ENCODE assay signal across 17 cellular contexts in genomic region chr14:73500360-73500759, GRCh38. TPM values are rescaled to one million over a fixed set of nuclear protein-coding genes. Genes with fewer than 3 reads are reported as not detected.
A peak's percentile ranks its signal among the peaks of the same experiment; 100 is the strongest.
DNase-seq lines count a peak whose midpoint lies in the region; ATAC-seq and TF ChIP-seq lines count a peak whose summit lies in the region.
"Had no signal": no experiment of that assay in that cellular context is flagged by ENCODE, and none has a peak within 500 bp of the region (broad histone marks: within the 10 kb centered on the region; RNA-seq: fewer than 3 reads in every experiment).

No MANE protein-coding gene starts in this region.

- TF ChIP-seq CTCF in HCT116 (IDR thresholded peaks at IDR 0.05 in 2 of 3, conservative IDR thresholded peaks at IDR 0.05 in 1 of 3; ENCODE audit: borderline replicate concordance in 1 of 3, insufficient read depth in 1 of 3, low read depth in 2 of 3, low read length in 2 of 3) (no peak), PC-9 (conservative IDR thresholded peaks at IDR 0.05) (no peak), epithelial cell of esophagus (IDR thresholded peaks at IDR 0.05; ENCODE audit: insufficient read depth, low read depth, low read length, missing control alignments) (no peak), gastroesophageal sphincter (IDR thresholded peaks at IDR 0.05) (no peak)

- POLR2A ChIA-PET in HCT116 (lab: Charles Lee) = no interaction called here
- POLR2A ChIA-PET in PC-9 (lab: Charles Lee; ENCODE audit: unreplicated experiment) = interaction anchor here (0.6 kb wide), 1 partner anchor 9 kb away, joined by 3 read pairs; no protein-coding TSS in a partner anchor

- H3K9me2 ChIP-seq in HCT116 (ENCODE audit: insufficient read depth) (no peaks in the 10 kb centered on the region), PC-9 (ENCODE audit: insufficient read depth) (no peaks in the 10 kb centered on the region)

- TF ChIP-seq EP300 in gastroesophageal sphincter (IDR thresholded peaks at IDR 0.05) = no peak

- H3K79me2 ChIP-seq in HCT116 (ENCODE audit: insufficient read depth, low read length) = no peaks in the 10 kb centered on the region
- H3K79me2 ChIP-seq in PC-9 (ENCODE audit: low read depth) = no peaks in the 10 kb centered on the region; the same call in 1 of the 2 replicates

- no peak overlapping the region for H3K4me3 ChIP-seq in HCT116 (replicated peaks in 1 of 2; ENCODE audit: low read depth in 1 of 2, low read length in 2 of 2)
- H3K4me3 ChIP-seq in PC-9 = no peak overlapping the region
- H3K4me3 ChIP-seq in epithelial cell of esophagus (ENCODE audit: low read length) = no peak overlapping the region
- H3K4me3 ChIP-seq in gastroesophageal sphincter = no peak overlapping the region
- H3K4me3 ChIP-seq: mucosa of descending colon, sigmoid colon had no signal

- BruUV-seq in HCT116 (replicated peaks; lab: Mats Ljungman, UMichigan) = no TSS peak
- BruUV-seq in PC-9 (replicated peaks; lab: Mats Ljungman, UMichigan) = no TSS peak

- no peak for TF ChIP-seq POLR2A in HCT116 (IDR thresholded peaks at IDR 0.05; ENCODE audit: borderline replicate concordance, extremely low read depth, insufficient read depth, insufficient read length)
- TF ChIP-seq POLR2A in gastroesophageal sphincter (IDR thresholded peaks at IDR 0.05) = no peak

- no peaks in the 10 kb centered on the region for H3F3A ChIP-seq in PC-9 (ENCODE audit: insufficient read depth, low read depth)

- H3K9me3 ChIP-seq in HCT116 (ENCODE audit: control insufficient read depth in 1 of 2, insufficient read depth in 1 of 2, low read depth in 1 of 2, low read length in 2 of 2) (no peaks in the 10 kb centered on the region), PC-9 (ENCODE audit: insufficient read depth, low read depth) (no peaks in the 10 kb centered on the region), gastroesophageal sphincter (no peaks in the 10 kb centered on the region)
- H3K9me3 ChIP-seq: mucosa of descending colon, sigmoid colon had no signal

- H3K4me2 ChIP-seq in HCT116 (ENCODE audit: low read length) = 0 out of 2 replicates have a peak overlapping the region, but pooled peaks have one; percentile 22
- no peak overlapping the region for H3K4me2 ChIP-seq in PC-9

- H3K9ac ChIP-seq in HCT116 (ENCODE audit: low read length) = no peak overlapping the region

- DNase-seq in DMS53 treated with DMSO at 0.1 percent for 48 hours (lab: John Stamatoyannopoulos, UW; ENCODE audit: unreplicated experiment) = peak; percentile 4
- DNase-seq in HCT116 (ENCODE audit: low read depth, low spot score) = peak; percentile 6
- peak; percentile 72 to 74 for DNase-seq in PC-9
- DNase-seq in epithelial cell of esophagus (ENCODE audit: low read depth) = peak; percentile 74
- DNase-seq: activated B cell treated with CpG ODN at 0.5 μM for 24 hours; activated CD4-positive, alpha-beta T cell treated with anti-CD3 and anti-CD28 coated beads, Interleukin-2, amount 50 U/mL, for 48 hours; effector CD4-positive, alpha-beta T cell; HFFc6; mucosa of descending colon; sigmoid colon had no signal

- H2AFZ ChIP-seq in HCT116 (ENCODE audit: low read depth, low read length, poor library complexity, severe bottlenecking) = no peak overlapping the region
- H2AFZ ChIP-seq in PC-9 = no peak overlapping the region

- WGBS in gastroesophageal sphincter (ENCODE audit: low coverage in 1 of 2), 2 donors = 82% methylated on average over 2 of the region's 6 CpGs; no CpG with 5 or more reads in 1 of the 2 donors

- intact Hi-C loops in HCT116 (cut with micrococcal nuclease) = no loop called here
- intact Hi-C loops in PC-9 (cut with micrococcal nuclease; ENCODE audit: unreplicated experiment) = no loop called here

- H3K4me1 ChIP-seq in HCT116 (ENCODE audit: control insufficient read depth in 1 of 2, insufficient read depth in 2 of 2, low read length in 2 of 2) (peaks cover 0 to 6% of the 10 kb centered on the region in 2 experiments; a peak in 1 of 4 replicates), PC-9 (replicated peaks; ENCODE audit: insufficient read depth) (no peaks in the 10 kb centered on the region), gastroesophageal sphincter (no peaks in the 10 kb centered on the region)
- H3K4me1 ChIP-seq: sigmoid colon had no signal

- no peak overlapping the region for H3K27ac ChIP-seq in HCT116 (ENCODE audit: low read depth, low read length)
- no peak overlapping the region for H3K27ac ChIP-seq in PC-9
- H3K27ac ChIP-seq in gastroesophageal sphincter = no peak overlapping the region
- H3K27ac ChIP-seq: C4-2B, sigmoid colon had no signal

- peak; percentile 50 for TF ChIP-seq RAD21 in HCT116 (IDR thresholded peaks at IDR 0.05; ENCODE audit: low read depth)

- CTCF ChIA-PET in HCT116 (lab: Charles Lee) (interaction anchor here (1.3 to 1.4 kb wide), 2 partner anchors 9 to 205 kb away, joined by 3 to 12 read pairs; no protein-coding TSS in a partner anchor), PC-9 (lab: Charles Lee) (interaction anchor here (0.6 to 1.8 kb wide), 6 partner anchors 8 to 531 kb away, joined by 4 to 13 read pairs (median 5); partner anchors contain the start of gene RIOX1)

- peak; percentile 73 for ATAC-seq in HCT116
- ATAC-seq in gastroesophageal sphincter = no peak
- no peak for ATAC-seq in GM18909 (IDR thresholded peaks at IDR 0.05; ENCODE audit: poor library complexity, unreplicated experiment)
- no peak for ATAC-seq in HG03571 (IDR thresholded peaks at IDR 0.05; ENCODE audit: unreplicated experiment)
- ATAC-seq: mucosa of descending colon, Panc1 had no signal

- H3K36me3 ChIP-seq in HCT116 (ENCODE audit: control insufficient read depth in 1 of 2, insufficient read depth in 2 of 2, low read length in 2 of 2) (no peaks in the 10 kb centered on the region), PC-9 (ENCODE audit: low read depth) (no peaks in the 10 kb centered on the region), gastroesophageal sphincter (peaks cover 0 to 61% of the 10 kb centered on the region in 2 donors)

- RAD21 ChIA-PET in HCT116 (lab: Charles Lee; ENCODE audit: low non-redundant PET in 1 of 2, low total read pairs in 2 of 2, uncharacterized antibody in 2 of 2, unreplicated experiment in 2 of 2) = no interaction called here

- H3K27me3 ChIP-seq in HCT116 (ENCODE audit: insufficient read depth, low read length) (no peaks in the 10 kb centered on the region), PC-9 (ENCODE audit: insufficient read depth, low read depth) (no peaks in the 10 kb centered on the region), gastroesophageal sphincter (no peaks in the 10 kb centered on the region)
- H3K27me3 ChIP-seq: sigmoid colon had no signal

- H4K20me1 ChIP-seq in HCT116 (ENCODE audit: insufficient read depth) (no peaks in the 10 kb centered on the region), PC-9 (ENCODE audit: insufficient read depth) (no peaks in the 10 kb centered on the region)

TF ChIP-seq in HCT116, 20 proteins besides CTCF, POLR2A, EP300 and RAD21:
- TF ChIP-seq CEBPB (IDR thresholded peaks at IDR 0.05; ENCODE audit: low read depth) (no peak), TCF7L2 (IDR thresholded peaks at IDR 0.05; ENCODE audit: borderline replicate concordance, extremely low read depth, insufficient read depth, insufficient read length) (no peak), ZNF274 (IDR thresholded peaks at IDR 0.05; ENCODE audit: low read depth, low read length) (no peak), CBX3 (IDR thresholded peaks at IDR 0.05; ENCODE audit: low read depth) (no peak), ZFX (IDR thresholded peaks at IDR 0.05) (no peak), EGR1 (IDR thresholded peaks at IDR 0.05; ENCODE audit: low read depth) (no peak), ZBTB33 (IDR thresholded peaks at IDR 0.05; ENCODE audit: extremely low read depth, insufficient replicate concordance, low read length) (no peak), FOSL1 (IDR thresholded peaks at IDR 0.05; ENCODE audit: low read depth) (no peak)

RNA-seq across cellular contexts. Expression of gene RIOX1, which starts 9.6 kb away (rescaled TPM):
- 4.2 TPM for total RNA-seq in HCT116 (2021; ENCODE audit: unreplicated experiment)
- 2.1 and 2.4 TPM in 2 replicates for polyA plus RNA-seq in HCT116 (2012)
- 9.9 and 10.8 TPM in 2 replicates for total RNA-seq in PC-9 (2021)
- total RNA-seq in gastroesophageal sphincter = 10 to 100 TPM; 13.6 to 21.8 (median 18.1) TPM

RNA-seq across cellular contexts. Expression of gene ACOT1, which starts 36.6 kb away (rescaled TPM):
- total RNA-seq in HCT116 (2021; ENCODE audit: unreplicated experiment) (not detected), PC-9 (2021) (2.2 and 3.6 TPM in 2 replicates), gastroesophageal sphincter (10 to 100 TPM in 3 of 4 donors, 1 to 10 TPM in 1; 9.8 to 17.9 (median 16.5) TPM)
- not detected in 2 replicates for polyA plus RNA-seq in HCT116 (2012)
- total RNA-seq: G401 had no signal

RNA-seq across cellular contexts. Expression of gene NUMB, which starts 42.0 kb away (rescaled TPM):
- 43.0 TPM for total RNA-seq in HCT116 (2021; ENCODE audit: unreplicated experiment)
- polyA plus RNA-seq in HCT116 (2012) = 35.6 and 38.3 TPM in 2 replicates
- total RNA-seq in PC-9 (2021) = 59.2 and 64.5 TPM in 2 replicates
- 10 to 100 TPM; 42.4 to 63.5 (median 51.0) TPM for total RNA-seq in gastroesophageal sphincter

RNA-seq across cellular contexts. Expression of gene HEATR4, which starts 58.4 kb away (rescaled TPM):
- total RNA-seq in HCT116 (2021; ENCODE audit: unreplicated experiment) = not detected
- 0.01 TPM in 1 of 2 replicates, not detected in the other for polyA plus RNA-seq in HCT116 (2012)
- 0.18 and 0.59 TPM in 2 replicates for total RNA-seq in PC-9 (2021)
- total RNA-seq in gastroesophageal sphincter = under 1 TPM; 0.31 to 0.54 (median 0.35) TPM
- total RNA-seq: activated B cell treated with CpG ODN at 0.5 μM for 24 hours, G401, HFFc6 had no signal
- polyA plus RNA-seq: neural cell had no signal

Comparison
In these comparisons a context has a peak if more than half of its experiments do, and no peak if none do; other contexts are left out.
1. DNase-seq: peak in every context shown above with its lines; median percentile 74 in epithelial cell of esophagus; 73 in PC-9; 6 in HCT116; 4 in DMS53 treated with DMSO at 0.1 percent for 48 hours.